10 cellular contexts compared by ENCODE assay signal in the genomic region with DNA sequence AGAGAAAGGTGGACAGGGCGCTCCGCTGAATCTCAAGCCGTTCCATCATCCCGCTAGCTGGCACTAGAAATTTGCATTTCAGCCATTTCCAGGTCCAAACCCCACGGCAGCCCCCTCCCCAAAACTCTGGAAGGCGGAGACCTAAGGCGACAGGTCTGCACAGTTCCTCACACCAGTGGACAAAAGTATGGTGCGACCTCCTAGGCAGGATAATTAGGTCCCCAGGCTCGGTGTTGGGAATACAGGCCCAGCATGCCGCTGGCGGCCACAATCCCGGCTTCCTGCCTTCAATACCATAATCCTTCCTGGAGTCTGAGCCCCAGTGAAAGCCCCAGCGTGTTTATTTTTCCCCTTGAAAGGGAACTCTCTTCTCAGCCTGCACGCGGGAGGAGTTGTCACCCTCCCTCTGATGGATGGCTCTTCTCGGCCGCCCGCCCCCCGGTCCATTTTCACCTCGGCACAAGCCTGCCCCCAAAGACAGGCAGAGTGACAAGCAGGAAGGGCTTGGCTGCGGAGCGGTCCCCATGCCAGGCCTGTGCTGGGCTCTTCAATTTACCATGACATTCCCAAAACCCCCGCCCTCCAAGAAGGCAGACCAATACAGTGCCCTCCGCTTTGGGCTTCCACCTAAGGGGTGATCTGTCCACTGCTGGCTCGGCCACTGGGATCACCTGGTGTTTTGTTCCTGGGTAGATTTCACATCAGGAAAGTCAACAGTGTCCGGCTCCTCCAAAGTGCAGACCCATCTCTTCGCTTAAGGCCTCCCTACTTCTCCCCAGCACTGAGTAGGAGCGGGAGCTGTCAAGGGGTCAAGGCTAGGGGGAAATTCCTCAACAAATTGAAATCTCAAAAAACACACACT. TPM values are rescaled to one million over a fixed set of nuclear protein-coding genes. Genes with fewer than 3 reads are reported as not detected.
DNase-seq lines count a peak whose midpoint lies in the region; ATAC-seq, FAIRE-seq and TF ChIP-seq lines count a peak whose summit lies in the region.
"Had no signal": no experiment of that assay in that cellular context is flagged by ENCODE, and none has a peak within 500 bp of the region (broad histone marks: within the 10 kb centered on the region; RNA-seq: fewer than 3 reads in every experiment).

No MANE protein-coding gene starts in this region.

- TF ChIP-seq POLR2A in breast epithelium (IDR thresholded peaks at IDR 0.05): no peak

- peaks cover 6% of the 10 kb centered on the region for H3K4me1 ChIP-seq in HEK293 (ENCODE audit: control insufficient read depth, insufficient read depth, low read length)
- peaks cover 0 to 4% of the 10 kb centered on the region in 2 donors for H3K4me1 ChIP-seq in breast epithelium
- peaks cover 3 to 5% of the 10 kb centered on the region in 2 donors for H3K4me1 ChIP-seq in kidney (ENCODE audit: control insufficient read depth in 1 of 2, insufficient read depth in 1 of 2, low read depth in 1 of 2, low read length in 2 of 2)
- H3K4me1 ChIP-seq in rectal smooth muscle tissue (ENCODE audit: control insufficient read depth, insufficient read depth, low read length): peaks cover 15% of the 10 kb centered on the region

- no peak for DNase-seq in breast epithelium (ENCODE audit: low spot score in 2 of 2)
- no peak for DNase-seq in kidney
- DNase-seq in GM19238 (ENCODE audit: insufficient read length, low spot score): no peak
- no peak for DNase-seq in AG08396 (ENCODE audit: low spot score)
- DNase-seq: stimulated activated CD4-positive, alpha-beta T cell treated with anti-CD3 and anti-CD28 coated beads, Interleukin-4, amount 100 ng/mL, for 1 hour had no signal

- no peak for FAIRE-seq in kidney (lab: Jason Lieb, UNC)

- H3K4me3 ChIP-seq in HEK293 (ENCODE audit: low read depth, low read length) (peak overlapping the region; percentile 2; the same call in 1 of the 2 replicates), breast epithelium (peak overlapping the region; percentile 44 to 89 (median 63)), kidney (ENCODE audit: low read length in 2 of 2) (peak overlapping the region; percentile 58 to 74), rectal smooth muscle tissue (ENCODE audit: low read length) (peak overlapping the region; percentile 87)

- H3K27ac ChIP-seq in HEK293 (ENCODE audit: extremely low read depth, low read depth, low read length) (peak overlapping the region; percentile 96; the same call in 1 of the 2 replicates), breast epithelium (peak overlapping the region; percentile 76 to 77), kidney (ENCODE audit: low read depth in 2 of 2, low read length in 2 of 2) (peak overlapping the region; percentile 48 to 66), rectal smooth muscle tissue (ENCODE audit: low read depth, low read length) (peak overlapping the region; percentile 81)

- no peak for TF ChIP-seq CTCF in HEK293 (tag by site-specific recombination; IDR thresholded peaks at IDR 0.05)
- TF ChIP-seq CTCF in breast epithelium (IDR thresholded peaks at IDR 0.05): no peak
- TF ChIP-seq CTCF in kidney (IDR thresholded peaks at IDR 0.05; ENCODE audit: borderline replicate concordance, extremely low read depth, insufficient read depth): no peak

- H3K9ac ChIP-seq in kidney (ENCODE audit: low read length in 2 of 2): peak overlapping the region; percentile 29 to 41
- no peak overlapping the region for H3K9ac ChIP-seq in rectal smooth muscle tissue (ENCODE audit: low read length)

- intact Hi-C loops in breast epithelium (cut with DNase I; ENCODE audit: low total_unique reads): no loop called here
- intact Hi-C loops in kidney (cut with DNase I): no loop called here

- POLR2A ChIA-PET in HEK293 (lab: Yijun Ruan, JAX): interaction anchor here (0.9 kb wide), 1 partner anchor 42 kb away, joined by 3 read pairs; no protein-coding TSS in a partner anchor

- CTCF ChIA-PET in HEK293 (lab: Yijun Ruan, JAX): interaction anchor here (0.6 to 0.9 kb wide), 3 partner anchors 103 to 1238 kb away, joined by 3 to 4 read pairs (median 3); no protein-coding TSS in a partner anchor

- ATAC-seq in GM21381 (IDR thresholded peaks at IDR 0.05; ENCODE audit: unreplicated experiment) (no peak), HG03039 (IDR thresholded peaks at IDR 0.05; ENCODE audit: unreplicated experiment) (no peak)
- ATAC-seq: activated naive CD4-positive, alpha-beta T cell treated with anti-CD3 and anti-CD28 coated beads, Interleukin-2, amount 50 U/mL, for 72 hours had no signal

- H3K9me3 ChIP-seq in HEK293 (ENCODE audit: control insufficient read depth, insufficient read depth, low read depth, low read length): no peaks in the 10 kb centered on the region
- H3K9me3 ChIP-seq in breast epithelium: no peaks in the 10 kb centered on the region
- no peaks in the 10 kb centered on the region for H3K9me3 ChIP-seq in kidney (ENCODE audit: control insufficient read depth in 1 of 2, low read length in 2 of 2)

- H3K27me3 ChIP-seq in breast epithelium (no peaks in the 10 kb centered on the region), rectal smooth muscle tissue (ENCODE audit: control insufficient read depth, insufficient read depth, low read length) (no peaks in the 10 kb centered on the region)

- H3K36me3 ChIP-seq in HEK293 (ENCODE audit: control insufficient read depth in 2 of 2, insufficient read depth in 1 of 2, low read length in 2 of 2): peaks cover 0 to 28% of the 10 kb centered on the region in 2 experiments; a peak in 2 of 3 replicates
- no peaks in the 10 kb centered on the region for H3K36me3 ChIP-seq in breast epithelium
- no peaks in the 10 kb centered on the region for H3K36me3 ChIP-seq in kidney (ENCODE audit: control insufficient read depth in 1 of 2, insufficient read depth in 2 of 2, low read length in 2 of 2)
- no peaks in the 10 kb centered on the region for H3K36me3 ChIP-seq in rectal smooth muscle tissue (ENCODE audit: control insufficient read depth, insufficient read depth, low read length)

TF ChIP-seq in HEK293, 187 proteins besides CTCF, POLR2A, EP300 and RAD21 (continues in another document):
- TF ChIP-seq, protein P1, sequence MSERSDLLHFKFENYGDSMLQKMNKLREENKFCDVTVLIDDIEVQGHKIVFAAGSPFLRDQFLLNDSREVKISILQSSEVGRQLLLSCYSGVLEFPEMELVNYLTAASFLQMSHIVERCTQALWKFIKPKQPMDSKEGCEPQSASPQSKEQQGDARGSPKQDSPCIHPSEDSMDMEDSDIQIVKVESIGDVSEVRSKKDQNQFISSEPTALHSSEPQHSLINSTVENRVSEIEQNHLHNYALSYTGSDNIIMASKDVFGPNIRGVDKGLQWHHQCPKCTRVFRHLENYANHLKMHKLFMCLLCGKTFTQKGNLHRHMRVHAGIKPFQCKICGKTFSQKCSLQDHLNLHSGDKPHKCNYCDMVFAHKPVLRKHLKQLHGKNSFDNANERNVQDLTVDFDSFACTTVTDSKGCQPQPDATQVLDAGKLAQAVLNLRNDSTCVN (tag by site-specific recombination; optimal IDR thresholded peaks at IDR 0.05): peak; percentile 3
- no peak for TF ChIP-seq ZNF404 (tag by site-specific recombination; IDR thresholded peaks at IDR 0.05)
- no peak for TF ChIP-seq ZNF830 (tag by site-specific recombination; IDR thresholded peaks at IDR 0.05; ENCODE audit: low read depth)
- no peak for TF ChIP-seq ZNF777 (tag by site-specific recombination; IDR thresholded peaks at IDR 0.05; ENCODE audit: borderline replicate concordance)
- TF ChIP-seq ZNF701 (tag by site-specific recombination; IDR thresholded peaks at IDR 0.05): no peak
- peak; percentile 34; the same call in 1 of the 2 replicates for TF ChIP-seq WT1 (tag by site-specific recombination; IDR thresholded peaks at IDR 0.05)
- TF ChIP-seq ZNF629 (tag by site-specific recombination; IDR thresholded peaks at IDR 0.05): 0 out of 2 replicates have a peak, but pooled peaks have one; percentile 12
- TF ChIP-seq ZNF341 (tag by site-specific recombination; IDR thresholded peaks at IDR 0.05; ENCODE audit: low read depth): peak; percentile 99
- TF ChIP-seq ZSCAN16 (tag by site-specific recombination; IDR thresholded peaks at IDR 0.05): no peak
- TF ChIP-seq SP7 (tag by site-specific recombination; IDR thresholded peaks at IDR 0.05): peak; percentile 49; the same call in 1 of the 2 replicates
- no peak for TF ChIP-seq OVOL3 (tag by site-specific recombination; IDR thresholded peaks at IDR 0.05)
- TF ChIP-seq ZNF391 (tag by site-specific recombination; IDR thresholded peaks at IDR 0.05; ENCODE audit: borderline replicate concordance, low read depth): no peak
- no peak for TF ChIP-seq YY1 (tag by site-specific recombination; IDR thresholded peaks at IDR 0.05)
- TF ChIP-seq ZNF394 (tag by site-specific recombination; IDR thresholded peaks at IDR 0.05; ENCODE audit: borderline replicate concordance): no peak
- TF ChIP-seq ZNF600 (tag by site-specific recombination; IDR thresholded peaks at IDR 0.05): peak; percentile 76
- TF ChIP-seq ZNF114 (tag by site-specific recombination; IDR thresholded peaks at IDR 0.05): no peak
- no peak for TF ChIP-seq IKZF3 (tag by site-specific recombination; IDR thresholded peaks at IDR 0.05)
- TF ChIP-seq, protein P2, sequence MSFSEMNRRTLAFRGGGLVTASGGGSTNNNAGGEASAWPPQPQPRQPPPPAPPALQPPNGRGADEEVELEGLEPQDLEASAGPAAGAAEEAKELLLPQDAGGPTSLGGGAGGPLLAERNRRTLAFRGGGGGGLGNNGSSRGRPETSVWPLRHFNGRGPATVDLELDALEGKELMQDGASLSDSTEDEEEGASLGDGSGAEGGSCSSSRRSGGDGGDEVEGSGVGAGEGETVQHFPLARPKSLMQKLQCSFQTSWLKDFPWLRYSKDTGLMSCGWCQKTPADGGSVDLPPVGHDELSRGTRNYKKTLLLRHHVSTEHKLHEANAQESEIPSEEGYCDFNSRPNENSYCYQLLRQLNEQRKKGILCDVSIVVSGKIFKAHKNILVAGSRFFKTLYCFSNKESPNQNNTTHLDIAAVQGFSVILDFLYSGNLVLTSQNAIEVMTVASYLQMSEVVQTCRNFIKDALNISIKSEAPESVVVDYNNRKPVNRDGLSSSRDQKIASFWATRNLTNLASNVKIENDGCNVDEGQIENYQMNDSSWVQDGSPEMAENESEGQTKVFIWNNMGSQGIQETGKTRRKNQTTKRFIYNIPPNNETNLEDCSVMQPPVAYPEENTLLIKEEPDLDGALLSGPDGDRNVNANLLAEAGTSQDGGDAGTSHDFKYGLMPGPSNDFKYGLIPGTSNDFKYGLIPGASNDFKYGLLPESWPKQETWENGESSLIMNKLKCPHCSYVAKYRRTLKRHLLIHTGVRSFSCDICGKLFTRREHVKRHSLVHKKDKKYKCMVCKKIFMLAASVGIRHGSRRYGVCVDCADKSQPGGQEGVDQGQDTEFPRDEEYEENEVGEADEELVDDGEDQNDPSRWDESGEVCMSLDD (tag by site-specific recombination; IDR thresholded peaks at IDR 0.05): no peak
- TF ChIP-seq ZEB2 (tag by site-specific recombination; IDR thresholded peaks at IDR 0.05): 0 out of 2 replicates have a peak, but pooled peaks have one; percentile 28
- peak; percentile 28; the same call in 1 of the 2 replicates for TF ChIP-seq SCRT1 (tag by site-specific recombination; IDR thresholded peaks at IDR 0.05; ENCODE audit: borderline replicate concordance)

RNA-seq across cellular contexts. Expression of a gene that starts 2.2 kb away (rescaled TPM):
- total RNA-seq in breast epithelium (10 to 100 TPM; 31.8 to 62.8 (median 44.3) TPM), kidney (59.4 TPM)
- 20.2 TPM for polyA plus RNA-seq in kidney (ENCODE audit: insufficient read depth, low read depth, low replicate concordance)
- total RNA-seq: activated naive CD4-positive, alpha-beta T cell treated with anti-CD3 and anti-CD28 coated beads, Interleukin-2, amount 50 U/mL, for 72 hours had no signal

Comparison
In these comparisons a context has a peak if more than half of its experiments do, and no peak if none do; other contexts are left out.
1. H3K4me3 ChIP-seq: peak in every context shown above with its lines; median percentile 87 in rectal smooth muscle tissue; 66 in kidney; 63 in breast epithelium; 2 in HEK293.